15 cellular contexts compared by ENCODE assay signal in the genomic region with DNA sequence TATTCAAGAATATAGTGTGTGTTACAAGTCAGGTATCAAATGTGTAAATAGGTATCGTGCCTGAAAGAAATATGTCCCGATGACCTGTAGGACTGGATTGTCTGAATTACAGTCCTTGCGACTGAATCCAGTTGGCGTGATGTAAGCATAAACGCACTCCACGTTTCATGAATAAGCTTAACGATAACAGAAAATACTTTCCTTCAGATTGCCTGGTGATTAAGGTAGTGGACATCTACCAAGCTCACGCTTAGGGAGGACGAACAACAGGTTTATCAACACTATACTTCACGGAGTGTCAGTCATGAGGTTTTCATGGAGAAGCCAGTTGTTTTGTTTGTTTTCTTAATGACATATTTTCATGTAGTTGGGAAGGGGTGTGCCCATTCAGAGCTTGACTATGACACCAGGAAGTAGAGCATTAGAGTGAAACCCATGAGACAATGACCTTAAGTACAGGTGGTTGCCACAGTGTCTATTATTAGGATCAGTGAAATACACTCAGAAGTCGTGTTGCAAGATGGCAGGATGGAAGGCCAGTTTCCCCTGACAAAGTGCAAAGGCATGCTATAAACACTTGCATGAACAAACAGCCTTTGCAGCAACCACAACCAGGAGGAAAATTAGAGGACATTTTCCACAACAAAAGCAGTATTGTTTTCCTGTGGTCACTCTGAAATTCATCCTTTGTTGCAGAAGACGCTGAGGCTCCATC.
A peak's percentile ranks its signal among the peaks of the same experiment; 100 is the strongest.
DNase-seq lines count a peak whose midpoint lies in the region; ATAC-seq and TF ChIP-seq lines count a peak whose summit lies in the region.
"Had no signal": no experiment of that assay in that cellular context is flagged by ENCODE, and none has a peak within 500 bp of the region (broad histone marks: within the 10 kb centered on the region; RNA-seq: fewer than 3 reads in every experiment).

No MANE protein-coding gene starts in this region.

- peaks cover 12% of the 10 kb centered on the region for H3K9me3 ChIP-seq in NT2/D1 (ENCODE audit: insufficient read depth, low read length)

- peaks cover 6% of the 10 kb centered on the region for H3K9me3 Mint-ChIP-seq in activated naive CD4-positive, alpha-beta T cell treated with anti-CD3 and anti-CD28 coated beads for 36 hours

- no peaks in the 10 kb centered on the region for H3K36me3 ChIP-seq in NT2/D1 (ENCODE audit: insufficient read depth, insufficient read length, low read length)

- ATAC-seq in GM19452 (IDR thresholded peaks at IDR 0.05; ENCODE audit: unreplicated experiment) (peak; percentile 67), foreskin keratinocyte (no peak), HG02884 (IDR thresholded peaks at IDR 0.05; ENCODE audit: unreplicated experiment) (no peak), GM19328 (IDR thresholded peaks at IDR 0.05; ENCODE audit: unreplicated experiment) (no peak)
- ATAC-seq: stimulated activated naive CD8-positive, alpha-beta T cell treated with anti-CD3 and anti-CD28 coated beads, Interleukin-15, Interleukin-2, amounts not matched to agents 100 U/mL and 50 U/mL, for 24 hours had no signal

- CTCF ChIA-PET in activated naive CD4-positive, alpha-beta T cell treated with anti-CD3 and anti-CD28 coated beads for 36 hours (lab: Charles Lee) = no interaction called here

- no peak overlapping the region for H3K4me3 ChIP-seq in NT2/D1 (ENCODE audit: insufficient read length, low read depth)

- H3K27ac ChIP-seq in foreskin keratinocyte (peak overlapping the region; percentile 99), substantia nigra (ENCODE audit: low read depth, low read length, poor library complexity, severe bottlenecking) (no peak overlapping the region)
- H3K27ac ChIP-seq: parathyroid adenoma had no signal

- intact Hi-C loops in activated naive CD4-positive, alpha-beta T cell treated with anti-CD3 and anti-CD28 coated beads for 36 hours (cut with micrococcal nuclease) = loop anchor here (10.0 kb wide), 1 partner anchor 734 kb away; no protein-coding TSS in a partner anchor

- H3K4me1 ChIP-seq in NT2/D1 (ENCODE audit: insufficient read depth, insufficient read length) (no peaks in the 10 kb centered on the region), foreskin keratinocyte (peaks cover 33% of the 10 kb centered on the region)
- H3K4me1 ChIP-seq: parathyroid adenoma had no signal

- no peaks in the 10 kb centered on the region for H3K36me3 Mint-ChIP-seq in activated naive CD4-positive, alpha-beta T cell treated with anti-CD3 and anti-CD28 coated beads for 36 hours (ENCODE audit: low read depth)

- H3K4me1 Mint-ChIP-seq in activated naive CD4-positive, alpha-beta T cell treated with anti-CD3 and anti-CD28 coated beads for 36 hours (ENCODE audit: low read depth) = peaks cover 31% of the 10 kb centered on the region

- no peaks in the 10 kb centered on the region for H3K27me3 Mint-ChIP-seq in activated naive CD4-positive, alpha-beta T cell treated with anti-CD3 and anti-CD28 coated beads for 36 hours (ENCODE audit: low read depth)

- no peak overlapping the region for H3K27ac Mint-ChIP-seq in activated naive CD4-positive, alpha-beta T cell treated with anti-CD3 and anti-CD28 coated beads for 36 hours

- DNase-seq in A172 (ENCODE audit: low spot score) (peak; percentile 33), NT2/D1 (ENCODE audit: low read depth, low spot score) (peak; percentile 15), foreskin keratinocyte (peak in 1 of 2 donors; percentile 69), substantia nigra (lab: John Stamatoyannopoulos, UW) (no peak)
- no peak for DNase-seq in activated naive CD4-positive, alpha-beta T cell treated with anti-CD3 and anti-CD28 coated beads for 36 hours
- DNase-seq: activated CD4-positive, alpha-beta T cell treated with anti-CD3 and anti-CD28 coated beads, Interleukin-2, amount 10 ng/mL, durations not matched to agents 7 days and 5 days; activated effector memory CD4-positive, alpha-beta T cell treated with anti-CD3 and anti-CD28 coated beads, Interleukin-2, amount 50 U/mL, for 16 hours; EL; H7; NCI-H526; stimulated activated naive CD8-positive, alpha-beta T cell treated with anti-CD3 and anti-CD28 coated beads, Interleukin-15, Interleukin-2, amounts not matched to agents 100 U/mL and 50 U/mL, for 24 hours had no signal

- H3K27me3 ChIP-seq in NT2/D1 (ENCODE audit: insufficient read depth, insufficient read length) (no peaks in the 10 kb centered on the region), foreskin keratinocyte (no peaks in the 10 kb centered on the region)

- TF ChIP-seq CTCF in foreskin keratinocyte (conservative IDR thresholded peaks at IDR 0.05) = no peak

- H3K4me3 Mint-ChIP-seq in activated naive CD4-positive, alpha-beta T cell treated with anti-CD3 and anti-CD28 coated beads for 36 hours = no peak overlapping the region
- H3K4me3 Mint-ChIP-seq: activated CD4-positive, alpha-beta T cell treated with anti-CD3 and anti-CD28 coated beads, Interleukin-2, amount 10 ng/mL, durations not matched to agents 7 days and 5 days had no signal

- no peak overlapping the region for H3K9ac ChIP-seq in NT2/D1 (ENCODE audit: insufficient read length, low read depth)
- H3K9ac ChIP-seq: parathyroid adenoma had no signal

Comparison
In these comparisons a context has a peak if more than half of its experiments do, and no peak if none do; other contexts are left out.
1. DNase-seq: peak in A172 (single experiment) and NT2/D1 (single experiment); none in activated naive CD4-positive, alpha-beta T cell treated with anti-CD3 and anti-CD28 coated beads for 36 hours (single experiment) and substantia nigra (0 of 49).